ENCODE assay signal across 1 cellular context in the genomic region with DNA sequence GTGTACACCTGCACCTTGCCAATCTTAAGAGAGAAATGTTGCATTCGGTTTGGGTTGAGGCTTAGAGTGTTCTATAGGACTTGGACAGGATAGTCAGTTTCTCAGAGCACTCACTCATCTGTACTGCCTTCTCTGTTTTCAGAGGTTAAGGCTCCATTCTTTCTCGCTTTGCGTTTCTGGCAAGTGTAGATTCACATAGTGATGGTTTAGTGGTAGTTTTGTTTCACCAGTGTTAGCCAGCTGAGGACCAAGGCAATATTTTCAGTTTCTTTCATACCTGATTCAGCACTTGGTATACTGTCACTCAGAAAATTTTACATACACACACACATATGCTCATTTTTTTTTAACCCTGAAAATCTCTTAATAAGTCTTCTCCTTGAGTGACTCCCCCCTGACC.
TF ChIP-seq lines count a peak whose summit lies in the region.

No MANE protein-coding gene starts in this region.

TF ChIP-seq in H1, 55 proteins besides CTCF, POLR2A, EP300 and RAD21:
- TF ChIP-seq BCL11A (IDR thresholded peaks at IDR 0.05; ENCODE audit: low read depth in 2 of 2, low read length in 2 of 2) = no peak
